8 cellular contexts compared by ENCODE assay signal in genomic region chr4:75939890-75940691, GRCh38. TPM values are rescaled to one million over a fixed set of nuclear protein-coding genes. Genes with fewer than 3 reads are reported as not detected.
A peak's percentile ranks its signal among the peaks of the same experiment; 100 is the strongest.
DNase-seq lines count a peak whose midpoint lies in the region; ATAC-seq and TF ChIP-seq lines count a peak whose summit lies in the region.

No MANE protein-coding gene starts in this region.

- peak overlapping the region; percentile 94 for H3K4me3 Mint-ChIP-seq in Caco-2 (ENCODE audit: unreplicated experiment)
- peak overlapping the region; percentile 97 for H3K4me3 Mint-ChIP-seq in activated naive CD8-positive, alpha-beta T cell treated with anti-CD3 and anti-CD28 coated beads, Interleukin-2, amount 10 ng/mL, durations not matched to agents 7 days and 5 days
- peak overlapping the region; percentile 94 for H3K4me3 Mint-ChIP-seq in type B pancreatic cell

- H3K79me2 ChIP-seq in SU-DHL-6 (ENCODE audit: insufficient read depth, low read length): no peaks in the 10 kb centered on the region

- H3K27me3 ChIP-seq in Caco-2 (replicated peaks; ENCODE audit: control insufficient read depth, insufficient read depth, low read length) (no peaks in the 10 kb centered on the region), SU-DHL-6 (ENCODE audit: low read length) (no peaks in the 10 kb centered on the region)

- H3K36me3 ChIP-seq in Caco-2 (ENCODE audit: control insufficient read depth, insufficient read depth, low read length) (no peaks in the 10 kb centered on the region), SU-DHL-6 (ENCODE audit: low read length) (no peaks in the 10 kb centered on the region)

- DNase-seq in Caco-2: peak; percentile 65 to 72
- DNase-seq in activated naive CD8-positive, alpha-beta T cell treated with anti-CD3 and anti-CD28 coated beads, Interleukin-2, amount 10 ng/mL, durations not matched to agents 7 days and 5 days: peak; percentile 80
- DNase-seq in cardiac septum (ENCODE audit: low spot score): peak; percentile 87
- DNase-seq in pons (ENCODE audit: low spot score): peak; percentile 40
- peak; percentile 73 for DNase-seq in type B pancreatic cell (ENCODE audit: extremely low spot score, unreplicated experiment)

- peak; percentile 57 for ATAC-seq in GM19372 (IDR thresholded peaks at IDR 0.05; ENCODE audit: low read depth, unreplicated experiment)
- peak; percentile 47 for ATAC-seq in HG03521 (IDR thresholded peaks at IDR 0.05; ENCODE audit: unreplicated experiment)
- ATAC-seq in activated naive CD8-positive, alpha-beta T cell treated with anti-CD3 and anti-CD28 coated beads, Interleukin-2, amount 10 ng/mL, durations not matched to agents 7 days and 5 days (ENCODE audit: low read depth): peak; percentile 74

- POLR2A ChIA-PET in Caco-2 (lab: Charles Lee): interaction anchor here (0.6 to 0.9 kb wide), 3 partner anchors 51 to 427 kb away, joined by 3 read pairs; partner anchors contain the start of gene SDAD1
- POLR2A ChIA-PET in activated naive CD8-positive, alpha-beta T cell treated with anti-CD3 and anti-CD28 coated beads, Interleukin-2, amount 10 ng/mL, durations not matched to agents 7 days and 5 days (lab: Charles Lee): interaction anchor here (0.6 to 2.3 kb wide), 14 partner anchors 8 to 426 kb away, joined by 3 to 17 read pairs (median 6); partner anchors contain the start of genes G3BP2, NUP54, RCHY1 and SDAD1

- H3K9me3 Mint-ChIP-seq in Caco-2 (ENCODE audit: unreplicated experiment): no peaks in the 10 kb centered on the region
- H3K9me3 Mint-ChIP-seq in activated naive CD8-positive, alpha-beta T cell treated with anti-CD3 and anti-CD28 coated beads, Interleukin-2, amount 10 ng/mL, durations not matched to agents 7 days and 5 days: no peaks in the 10 kb centered on the region
- no peaks in the 10 kb centered on the region for H3K9me3 Mint-ChIP-seq in type B pancreatic cell

- BruUV-seq in Caco-2 (replicated peaks; lab: Mats Ljungman, UMichigan): TSS peak; percentile 44

- peak overlapping the region; percentile 70 for H3K27ac ChIP-seq in SU-DHL-6 (ENCODE audit: low read depth, low read length)

- no peaks in the 10 kb centered on the region for H3K4me1 Mint-ChIP-seq in Caco-2 (ENCODE audit: low read depth, unreplicated experiment)
- H3K4me1 Mint-ChIP-seq in activated naive CD8-positive, alpha-beta T cell treated with anti-CD3 and anti-CD28 coated beads, Interleukin-2, amount 10 ng/mL, durations not matched to agents 7 days and 5 days: peaks cover 12% of the 10 kb centered on the region
- peaks cover 6% of the 10 kb centered on the region for H3K4me1 Mint-ChIP-seq in type B pancreatic cell (ENCODE audit: unreplicated experiment)

- peaks cover 5% of the 10 kb centered on the region; the same call in 1 of the 2 replicates for H3F3A ChIP-seq in SU-DHL-6 (ENCODE audit: insufficient read depth)

- peaks cover 10% of the 10 kb centered on the region for H3K36me3 Mint-ChIP-seq in Caco-2 (ENCODE audit: insufficient read depth, unreplicated experiment)
- H3K36me3 Mint-ChIP-seq in activated naive CD8-positive, alpha-beta T cell treated with anti-CD3 and anti-CD28 coated beads, Interleukin-2, amount 10 ng/mL, durations not matched to agents 7 days and 5 days: peaks cover 6% of the 10 kb centered on the region
- H3K36me3 Mint-ChIP-seq in type B pancreatic cell: peaks cover 7% of the 10 kb centered on the region

- H3K9ac ChIP-seq in SU-DHL-6 (ENCODE audit: low read length): peak overlapping the region; percentile 82

- H3K4me3 ChIP-seq in Caco-2 (ENCODE audit: low read depth, low read length) (peak overlapping the region; percentile 45), SU-DHL-6 (ENCODE audit: insufficient read depth, low read length, poor library complexity, severe bottlenecking) (peak overlapping the region; percentile 77)

- intact Hi-C loops in Caco-2 (cut with micrococcal nuclease; ENCODE audit: unreplicated experiment) (loop anchor here (5.0 kb wide), 1 partner anchor 43 kb away; no protein-coding TSS in a partner anchor), cardiac septum (cut with DNase I) (no loop called here)

- CTCF ChIA-PET in Caco-2 (lab: Charles Lee): interaction anchor here (0.6 to 2.7 kb wide), 4 partner anchors 23 to 44 kb away, joined by 3 to 24 read pairs (median 4); no protein-coding TSS in a partner anchor

- H2AFZ ChIP-seq in SU-DHL-6 (ENCODE audit: low read depth, low read length, severe bottlenecking): peak overlapping the region; percentile 88

- peak overlapping the region; percentile 65 for H3K4me2 ChIP-seq in SU-DHL-6 (ENCODE audit: low read depth, low read length, poor library complexity, severe bottlenecking)

- no peak for TF ChIP-seq CTCF in Caco-2 (IDR thresholded peaks at IDR 0.05; ENCODE audit: insufficient read depth in 1 of 2, low read depth in 1 of 2, low read length in 1 of 2, severe bottlenecking in 1 of 2, unreplicated experiment in 1 of 2)
- no peak for TF ChIP-seq CTCF in SU-DHL-6 (IDR thresholded peaks at IDR 0.05; ENCODE audit: insufficient read depth, low read length, poor library complexity, severe bottlenecking)
- no peak for TF ChIP-seq CTCF in type B pancreatic cell (conservative IDR thresholded peaks at IDR 0.05)

- 0 out of 2 replicates have a peak, but pooled peaks cover 3% of the 10 kb centered on the region for H3K4me1 ChIP-seq in Caco-2

- no peaks in the 10 kb centered on the region for H3K9me2 ChIP-seq in SU-DHL-6 (replicated peaks; ENCODE audit: insufficient read depth, low read length)

- no peaks in the 10 kb centered on the region for H4K20me1 ChIP-seq in SU-DHL-6 (ENCODE audit: low read depth, low read length)

- H3K27ac Mint-ChIP-seq in Caco-2 (ENCODE audit: unreplicated experiment) (peak overlapping the region; percentile 77), type B pancreatic cell (peak overlapping the region; percentile 89)
- peak overlapping the region; percentile 97 for H3K27ac Mint-ChIP-seq in activated naive CD8-positive, alpha-beta T cell treated with anti-CD3 and anti-CD28 coated beads, Interleukin-2, amount 10 ng/mL, durations not matched to agents 7 days and 5 days

- H3K27me3 Mint-ChIP-seq in Caco-2 (ENCODE audit: insufficient read depth, unreplicated experiment) (no peaks in the 10 kb centered on the region), type B pancreatic cell (no peaks in the 10 kb centered on the region)
- no peaks in the 10 kb centered on the region for H3K27me3 Mint-ChIP-seq in activated naive CD8-positive, alpha-beta T cell treated with anti-CD3 and anti-CD28 coated beads, Interleukin-2, amount 10 ng/mL, durations not matched to agents 7 days and 5 days

- H3K9me3 ChIP-seq in Caco-2 (no peaks in the 10 kb centered on the region), SU-DHL-6 (ENCODE audit: insufficient read depth, low read length) (no peaks in the 10 kb centered on the region)

RNA-seq across cellular contexts. Expression of gene NAAA, which starts 0.7 kb away (rescaled TPM):
- total RNA-seq in Caco-2 (2022) (11.2 and 11.8 TPM in 2 replicates), cardiac septum (15.2 TPM), type B pancreatic cell (ENCODE audit: low replicate concordance) (10.7 and 20.2 TPM in 2 replicates)
- total RNA-seq in activated naive CD8-positive, alpha-beta T cell treated with anti-CD3 and anti-CD28 coated beads, Interleukin-2, amount 10 ng/mL, durations not matched to agents 7 days and 5 days: 10 to 100 TPM; 48.3 to 50.5 TPM

RNA-seq across cellular contexts. Expression of gene PPEF2, which starts 37.8 kb away (rescaled TPM):
- not detected in 2 replicates for total RNA-seq in Caco-2 (2022)
- under 1 TPM; 0.17 TPM for total RNA-seq in activated naive CD8-positive, alpha-beta T cell treated with anti-CD3 and anti-CD28 coated beads, Interleukin-2, amount 10 ng/mL, durations not matched to agents 7 days and 5 days
- total RNA-seq in cardiac septum: not detected
- not detected in 2 replicates for total RNA-seq in type B pancreatic cell (ENCODE audit: low replicate concordance)

RNA-seq across cellular contexts. Expression of gene SDAD1, which starts 50.7 kb away (rescaled TPM):
- total RNA-seq in Caco-2 (2022) (63.8 and 71.7 TPM in 2 replicates), cardiac septum (24.1 TPM), type B pancreatic cell (ENCODE audit: low replicate concordance) (39.2 and 44.8 TPM in 2 replicates)
- total RNA-seq in activated naive CD8-positive, alpha-beta T cell treated with anti-CD3 and anti-CD28 coated beads, Interleukin-2, amount 10 ng/mL, durations not matched to agents 7 days and 5 days: 10 to 100 TPM; 47.5 to 50.8 TPM

Comparison
In these comparisons a context has a peak if more than half of its experiments do, and no peak if none do; other contexts are left out.
1. Peak in every context shown above with its lines: DNase-seq, ATAC-seq, H3K4me3 ChIP-seq and H3K27ac ChIP-seq.